ENCODE assay signal across 13 cellular contexts in the genomic region with DNA sequence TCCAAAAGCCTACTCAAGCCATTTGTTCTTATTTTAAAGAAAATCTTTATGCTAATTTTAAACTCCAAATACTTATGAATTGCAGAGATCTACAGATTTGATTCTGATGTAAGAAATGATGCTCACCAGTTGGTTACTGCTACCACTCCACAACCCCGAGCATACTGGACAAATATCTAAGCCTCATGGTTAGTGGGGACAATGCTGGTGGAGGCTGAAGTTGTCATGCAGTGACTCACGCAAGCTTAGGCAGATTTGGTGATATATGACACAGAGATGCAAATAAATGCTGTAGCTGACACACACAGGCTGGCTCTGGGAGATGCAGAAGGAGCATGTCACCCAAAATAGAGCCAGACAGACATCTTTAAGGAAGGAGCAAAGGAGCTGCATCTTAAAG. TPM values are rescaled to one million over a fixed set of nuclear protein-coding genes. Genes with fewer than 3 reads are reported as not detected.
"Had no signal": no experiment of that assay in that cellular context is flagged by ENCODE, and none has a peak within 500 bp of the region (broad histone marks: within the 10 kb centered on the region; RNA-seq: fewer than 3 reads in every experiment).

No MANE protein-coding gene starts in this region.

RNA-seq across cellular contexts. Expression of a gene that starts 35.3 kb away (rescaled TPM):
- total RNA-seq: activated B cell treated with CpG ODN at 0.5 μM for 24 hours; activated CD4-positive, alpha-beta memory T cell treated with anti-CD3 and anti-CD28 coated beads for 36 hours; activated CD4-positive, alpha-beta memory T cell treated with anti-CD3 and anti-CD28 coated beads, Interleukin-2, amount 10 ng/mL, durations not matched to agents 7 days and 5 days; activated CD4-positive, alpha-beta T cell treated with anti-CD3 and anti-CD28 coated beads for 36 hours; activated CD4-positive, alpha-beta T cell treated with anti-CD3 and anti-CD28 coated beads, Interleukin-2, amount 10 ng/mL, durations not matched to agents 24 days and 14 days; activated CD4-positive, alpha-beta T cell treated with anti-CD3 and anti-CD28 coated beads, Interleukin-2, amount 10 ng/mL, durations not matched to agents 7 days and 5 days; activated CD8-positive, alpha-beta memory T cell treated with anti-CD3 and anti-CD28 coated beads for 36 hours; activated CD8-positive, alpha-beta memory T cell treated with anti-CD3 and anti-CD28 coated beads, Interleukin-2, amount 10 ng/mL, durations not matched to agents 7 days and 5 days; activated CD8-positive, alpha-beta T cell treated with anti-CD3 and anti-CD28 coated beads for 36 hours; activated CD8-positive, alpha-beta T cell treated with anti-CD3 and anti-CD28 coated beads, Interleukin-2, amount 10 ng/mL, durations not matched to agents 7 days and 5 days; T-helper 1 cell treated with Interleukin-12 subunit alpha and Interleukin-12 subunit beta and Interleukin-4 antibody, amounts not matched to agents 30 ng/mL and 1 ng/mL, for 36 hours; T-helper 17 cell; T-helper 2 cell treated with Interferon-gamma antibody and Interleukin-4, amounts not matched to agents 100 ng/mL and 5 ng/mL, for 36 hours had no signal
